1 cellular context compared by ENCODE assay signal in the genomic region with DNA sequence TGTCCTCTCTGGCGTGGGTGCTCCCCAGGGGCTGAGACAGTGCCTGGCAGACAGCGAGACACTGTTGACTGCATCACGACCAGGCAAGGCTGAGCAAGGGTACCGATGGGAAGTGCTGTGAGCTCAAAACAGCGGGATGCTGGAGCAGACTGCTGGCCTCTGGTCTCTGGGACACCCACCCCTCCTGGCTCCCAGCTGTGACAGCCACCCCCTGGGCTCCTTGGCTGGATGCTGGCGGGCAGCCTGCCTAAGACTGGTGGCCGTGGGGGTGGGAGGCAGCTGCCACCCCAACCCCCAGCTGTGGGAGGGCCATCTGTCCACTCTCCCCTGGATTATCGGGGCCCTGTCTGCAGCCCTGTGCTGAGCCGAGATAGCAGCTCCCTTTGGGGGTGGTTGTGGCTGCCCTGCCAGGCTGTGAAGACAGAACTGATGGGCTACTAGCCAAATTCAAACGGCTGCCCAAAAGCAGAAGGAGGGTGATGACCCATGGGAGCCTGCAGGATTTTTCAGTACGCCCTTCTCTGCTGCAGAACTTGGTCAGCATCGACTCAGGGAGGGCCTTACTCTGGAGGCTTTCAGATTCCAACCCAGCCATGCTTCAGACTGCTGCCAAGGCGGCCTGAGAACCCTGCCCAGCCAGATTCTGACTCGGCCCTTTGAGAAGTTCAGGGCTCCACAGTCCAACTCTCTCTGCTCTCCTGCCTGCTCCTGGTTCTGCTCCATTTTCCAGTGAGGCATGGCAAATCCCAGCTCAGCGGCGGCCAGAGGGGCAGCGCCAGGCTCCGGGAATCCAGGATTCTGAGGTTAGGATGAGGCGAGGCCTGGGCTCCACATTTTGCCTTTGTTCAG.
A peak's percentile ranks its signal among the peaks of the same experiment; 100 is the strongest.
TF ChIP-seq lines count a peak whose summit lies in the region.

No MANE protein-coding gene starts in this region.

TF ChIP-seq in K562, 482 proteins besides CTCF, POLR2A, EP300 and RAD21 (continued from another document and continues in another):
- TF ChIP-seq, protein P1, sequence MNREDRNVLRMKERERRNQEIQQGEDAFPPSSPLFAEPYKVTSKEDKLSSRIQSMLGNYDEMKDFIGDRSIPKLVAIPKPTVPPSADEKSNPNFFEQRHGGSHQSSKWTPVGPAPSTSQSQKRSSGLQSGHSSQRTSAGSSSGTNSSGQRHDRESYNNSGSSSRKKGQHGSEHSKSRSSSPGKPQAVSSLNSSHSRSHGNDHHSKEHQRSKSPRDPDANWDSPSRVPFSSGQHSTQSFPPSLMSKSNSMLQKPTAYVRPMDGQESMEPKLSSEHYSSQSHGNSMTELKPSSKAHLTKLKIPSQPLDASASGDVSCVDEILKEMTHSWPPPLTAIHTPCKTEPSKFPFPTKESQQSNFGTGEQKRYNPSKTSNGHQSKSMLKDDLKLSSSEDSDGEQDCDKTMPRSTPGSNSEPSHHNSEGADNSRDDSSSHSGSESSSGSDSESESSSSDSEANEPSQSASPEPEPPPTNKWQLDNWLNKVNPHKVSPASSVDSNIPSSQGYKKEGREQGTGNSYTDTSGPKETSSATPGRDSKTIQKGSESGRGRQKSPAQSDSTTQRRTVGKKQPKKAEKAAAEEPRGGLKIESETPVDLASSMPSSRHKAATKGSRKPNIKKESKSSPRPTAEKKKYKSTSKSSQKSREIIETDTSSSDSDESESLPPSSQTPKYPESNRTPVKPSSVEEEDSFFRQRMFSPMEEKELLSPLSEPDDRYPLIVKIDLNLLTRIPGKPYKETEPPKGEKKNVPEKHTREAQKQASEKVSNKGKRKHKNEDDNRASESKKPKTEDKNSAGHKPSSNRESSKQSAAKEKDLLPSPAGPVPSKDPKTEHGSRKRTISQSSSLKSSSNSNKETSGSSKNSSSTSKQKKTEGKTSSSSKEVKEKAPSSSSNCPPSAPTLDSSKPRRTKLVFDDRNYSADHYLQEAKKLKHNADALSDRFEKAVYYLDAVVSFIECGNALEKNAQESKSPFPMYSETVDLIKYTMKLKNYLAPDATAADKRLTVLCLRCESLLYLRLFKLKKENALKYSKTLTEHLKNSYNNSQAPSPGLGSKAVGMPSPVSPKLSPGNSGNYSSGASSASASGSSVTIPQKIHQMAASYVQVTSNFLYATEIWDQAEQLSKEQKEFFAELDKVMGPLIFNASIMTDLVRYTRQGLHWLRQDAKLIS (CRISPR knock-in tag; IDR thresholded peaks at IDR 0.05), result no peak
- TF ChIP-seq, protein P2, sequence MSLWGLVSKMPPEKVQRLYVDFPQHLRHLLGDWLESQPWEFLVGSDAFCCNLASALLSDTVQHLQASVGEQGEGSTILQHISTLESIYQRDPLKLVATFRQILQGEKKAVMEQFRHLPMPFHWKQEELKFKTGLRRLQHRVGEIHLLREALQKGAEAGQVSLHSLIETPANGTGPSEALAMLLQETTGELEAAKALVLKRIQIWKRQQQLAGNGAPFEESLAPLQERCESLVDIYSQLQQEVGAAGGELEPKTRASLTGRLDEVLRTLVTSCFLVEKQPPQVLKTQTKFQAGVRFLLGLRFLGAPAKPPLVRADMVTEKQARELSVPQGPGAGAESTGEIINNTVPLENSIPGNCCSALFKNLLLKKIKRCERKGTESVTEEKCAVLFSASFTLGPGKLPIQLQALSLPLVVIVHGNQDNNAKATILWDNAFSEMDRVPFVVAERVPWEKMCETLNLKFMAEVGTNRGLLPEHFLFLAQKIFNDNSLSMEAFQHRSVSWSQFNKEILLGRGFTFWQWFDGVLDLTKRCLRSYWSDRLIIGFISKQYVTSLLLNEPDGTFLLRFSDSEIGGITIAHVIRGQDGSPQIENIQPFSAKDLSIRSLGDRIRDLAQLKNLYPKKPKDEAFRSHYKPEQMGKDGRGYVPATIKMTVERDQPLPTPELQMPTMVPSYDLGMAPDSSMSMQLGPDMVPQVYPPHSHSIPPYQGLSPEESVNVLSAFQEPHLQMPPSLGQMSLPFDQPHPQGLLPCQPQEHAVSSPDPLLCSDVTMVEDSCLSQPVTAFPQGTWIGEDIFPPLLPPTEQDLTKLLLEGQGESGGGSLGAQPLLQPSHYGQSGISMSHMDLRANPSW (CRISPR knock-in tag; IDR thresholded peaks at IDR 0.05), result no peak
- TF ChIP-seq NONO (IDR thresholded peaks at IDR 0.05; ENCODE audit: low read depth in 2 of 2, low read length in 1 of 2) (peak in 1 of 2 experiments; percentile 24; a peak in 1 of 4 replicates), XRCC4 (IDR thresholded peaks at IDR 0.05; ENCODE audit: extremely low read depth, insufficient read depth, insufficient read length) (no peak), KAT7 (CRISPR knock-in tag; IDR thresholded peaks at IDR 0.05; ENCODE audit: borderline replicate concordance) (no peak), ZNF57 (CRISPR knock-in tag; IDR thresholded peaks at IDR 0.05) (0 out of 2 replicates have a peak, but pooled peaks have one; percentile 65), KLF13 (tag; IDR thresholded peaks at IDR 0.05; ENCODE audit: borderline replicate concordance, low read depth) (no peak), SAP30 (IDR thresholded peaks at IDR 0.05; ENCODE audit: borderline replicate concordance, insufficient read depth, low read depth, low read length, poor library complexity, severe bottlenecking) (no peak), ZNF232 (CRISPR knock-in tag; IDR thresholded peaks at IDR 0.05) (no peak), RBM15 (IDR thresholded peaks at IDR 0.05; ENCODE audit: insufficient read depth, low read length) (no peak)
- TF ChIP-seq, protein P3, sequence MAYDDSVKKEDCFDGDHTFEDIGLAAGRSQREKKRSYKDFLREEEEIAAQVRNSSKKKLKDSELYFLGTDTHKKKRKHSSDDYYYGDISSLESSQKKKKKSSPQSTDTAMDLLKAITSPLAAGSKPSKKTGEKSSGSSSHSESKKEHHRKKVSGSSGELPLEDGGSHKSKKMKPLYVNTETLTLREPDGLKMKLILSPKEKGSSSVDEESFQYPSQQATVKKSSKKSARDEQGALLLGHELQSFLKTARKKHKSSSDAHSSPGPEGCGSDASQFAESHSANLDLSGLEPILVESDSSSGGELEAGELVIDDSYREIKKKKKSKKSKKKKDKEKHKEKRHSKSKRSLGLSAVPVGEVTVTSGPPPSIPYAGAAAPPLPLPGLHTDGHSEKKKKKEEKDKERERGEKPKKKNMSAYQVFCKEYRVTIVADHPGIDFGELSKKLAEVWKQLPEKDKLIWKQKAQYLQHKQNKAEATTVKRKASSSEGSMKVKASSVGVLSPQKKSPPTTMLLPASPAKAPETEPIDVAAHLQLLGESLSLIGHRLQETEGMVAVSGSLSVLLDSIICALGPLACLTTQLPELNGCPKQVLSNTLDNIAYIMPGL (CRISPR knock-in tag; IDR thresholded peaks at IDR 0.05), result no peak
- TF ChIP-seq, protein P4, sequence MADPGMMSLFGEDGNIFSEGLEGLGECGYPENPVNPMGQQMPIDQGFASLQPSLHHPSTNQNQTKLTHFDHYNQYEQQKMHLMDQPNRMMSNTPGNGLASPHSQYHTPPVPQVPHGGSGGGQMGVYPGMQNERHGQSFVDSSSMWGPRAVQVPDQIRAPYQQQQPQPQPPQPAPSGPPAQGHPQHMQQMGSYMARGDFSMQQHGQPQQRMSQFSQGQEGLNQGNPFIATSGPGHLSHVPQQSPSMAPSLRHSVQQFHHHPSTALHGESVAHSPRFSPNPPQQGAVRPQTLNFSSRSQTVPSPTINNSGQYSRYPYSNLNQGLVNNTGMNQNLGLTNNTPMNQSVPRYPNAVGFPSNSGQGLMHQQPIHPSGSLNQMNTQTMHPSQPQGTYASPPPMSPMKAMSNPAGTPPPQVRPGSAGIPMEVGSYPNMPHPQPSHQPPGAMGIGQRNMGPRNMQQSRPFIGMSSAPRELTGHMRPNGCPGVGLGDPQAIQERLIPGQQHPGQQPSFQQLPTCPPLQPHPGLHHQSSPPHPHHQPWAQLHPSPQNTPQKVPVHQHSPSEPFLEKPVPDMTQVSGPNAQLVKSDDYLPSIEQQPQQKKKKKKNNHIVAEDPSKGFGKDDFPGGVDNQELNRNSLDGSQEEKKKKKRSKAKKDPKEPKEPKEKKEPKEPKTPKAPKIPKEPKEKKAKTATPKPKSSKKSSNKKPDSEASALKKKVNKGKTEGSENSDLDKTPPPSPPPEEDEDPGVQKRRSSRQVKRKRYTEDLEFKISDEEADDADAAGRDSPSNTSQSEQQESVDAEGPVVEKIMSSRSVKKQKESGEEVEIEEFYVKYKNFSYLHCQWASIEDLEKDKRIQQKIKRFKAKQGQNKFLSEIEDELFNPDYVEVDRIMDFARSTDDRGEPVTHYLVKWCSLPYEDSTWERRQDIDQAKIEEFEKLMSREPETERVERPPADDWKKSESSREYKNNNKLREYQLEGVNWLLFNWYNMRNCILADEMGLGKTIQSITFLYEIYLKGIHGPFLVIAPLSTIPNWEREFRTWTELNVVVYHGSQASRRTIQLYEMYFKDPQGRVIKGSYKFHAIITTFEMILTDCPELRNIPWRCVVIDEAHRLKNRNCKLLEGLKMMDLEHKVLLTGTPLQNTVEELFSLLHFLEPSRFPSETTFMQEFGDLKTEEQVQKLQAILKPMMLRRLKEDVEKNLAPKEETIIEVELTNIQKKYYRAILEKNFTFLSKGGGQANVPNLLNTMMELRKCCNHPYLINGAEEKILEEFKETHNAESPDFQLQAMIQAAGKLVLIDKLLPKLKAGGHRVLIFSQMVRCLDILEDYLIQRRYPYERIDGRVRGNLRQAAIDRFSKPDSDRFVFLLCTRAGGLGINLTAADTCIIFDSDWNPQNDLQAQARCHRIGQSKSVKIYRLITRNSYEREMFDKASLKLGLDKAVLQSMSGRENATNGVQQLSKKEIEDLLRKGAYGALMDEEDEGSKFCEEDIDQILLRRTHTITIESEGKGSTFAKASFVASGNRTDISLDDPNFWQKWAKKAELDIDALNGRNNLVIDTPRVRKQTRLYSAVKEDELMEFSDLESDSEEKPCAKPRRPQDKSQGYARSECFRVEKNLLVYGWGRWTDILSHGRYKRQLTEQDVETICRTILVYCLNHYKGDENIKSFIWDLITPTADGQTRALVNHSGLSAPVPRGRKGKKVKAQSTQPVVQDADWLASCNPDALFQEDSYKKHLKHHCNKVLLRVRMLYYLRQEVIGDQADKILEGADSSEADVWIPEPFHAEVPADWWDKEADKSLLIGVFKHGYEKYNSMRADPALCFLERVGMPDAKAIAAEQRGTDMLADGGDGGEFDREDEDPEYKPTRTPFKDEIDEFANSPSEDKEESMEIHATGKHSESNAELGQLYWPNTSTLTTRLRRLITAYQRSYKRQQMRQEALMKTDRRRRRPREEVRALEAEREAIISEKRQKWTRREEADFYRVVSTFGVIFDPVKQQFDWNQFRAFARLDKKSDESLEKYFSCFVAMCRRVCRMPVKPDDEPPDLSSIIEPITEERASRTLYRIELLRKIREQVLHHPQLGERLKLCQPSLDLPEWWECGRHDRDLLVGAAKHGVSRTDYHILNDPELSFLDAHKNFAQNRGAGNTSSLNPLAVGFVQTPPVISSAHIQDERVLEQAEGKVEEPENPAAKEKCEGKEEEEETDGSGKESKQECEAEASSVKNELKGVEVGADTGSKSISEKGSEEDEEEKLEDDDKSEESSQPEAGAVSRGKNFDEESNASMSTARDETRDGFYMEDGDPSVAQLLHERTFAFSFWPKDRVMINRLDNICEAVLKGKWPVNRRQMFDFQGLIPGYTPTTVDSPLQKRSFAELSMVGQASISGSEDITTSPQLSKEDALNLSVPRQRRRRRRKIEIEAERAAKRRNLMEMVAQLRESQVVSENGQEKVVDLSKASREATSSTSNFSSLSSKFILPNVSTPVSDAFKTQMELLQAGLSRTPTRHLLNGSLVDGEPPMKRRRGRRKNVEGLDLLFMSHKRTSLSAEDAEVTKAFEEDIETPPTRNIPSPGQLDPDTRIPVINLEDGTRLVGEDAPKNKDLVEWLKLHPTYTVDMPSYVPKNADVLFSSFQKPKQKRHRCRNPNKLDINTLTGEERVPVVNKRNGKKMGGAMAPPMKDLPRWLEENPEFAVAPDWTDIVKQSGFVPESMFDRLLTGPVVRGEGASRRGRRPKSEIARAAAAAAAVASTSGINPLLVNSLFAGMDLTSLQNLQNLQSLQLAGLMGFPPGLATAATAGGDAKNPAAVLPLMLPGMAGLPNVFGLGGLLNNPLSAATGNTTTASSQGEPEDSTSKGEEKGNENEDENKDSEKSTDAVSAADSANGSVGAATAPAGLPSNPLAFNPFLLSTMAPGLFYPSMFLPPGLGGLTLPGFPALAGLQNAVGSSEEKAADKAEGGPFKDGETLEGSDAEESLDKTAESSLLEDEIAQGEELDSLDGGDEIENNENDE (IDR thresholded peaks at IDR 0.05; ENCODE audit: low read depth, low read length), result no peak
- TF ChIP-seq, protein P5, sequence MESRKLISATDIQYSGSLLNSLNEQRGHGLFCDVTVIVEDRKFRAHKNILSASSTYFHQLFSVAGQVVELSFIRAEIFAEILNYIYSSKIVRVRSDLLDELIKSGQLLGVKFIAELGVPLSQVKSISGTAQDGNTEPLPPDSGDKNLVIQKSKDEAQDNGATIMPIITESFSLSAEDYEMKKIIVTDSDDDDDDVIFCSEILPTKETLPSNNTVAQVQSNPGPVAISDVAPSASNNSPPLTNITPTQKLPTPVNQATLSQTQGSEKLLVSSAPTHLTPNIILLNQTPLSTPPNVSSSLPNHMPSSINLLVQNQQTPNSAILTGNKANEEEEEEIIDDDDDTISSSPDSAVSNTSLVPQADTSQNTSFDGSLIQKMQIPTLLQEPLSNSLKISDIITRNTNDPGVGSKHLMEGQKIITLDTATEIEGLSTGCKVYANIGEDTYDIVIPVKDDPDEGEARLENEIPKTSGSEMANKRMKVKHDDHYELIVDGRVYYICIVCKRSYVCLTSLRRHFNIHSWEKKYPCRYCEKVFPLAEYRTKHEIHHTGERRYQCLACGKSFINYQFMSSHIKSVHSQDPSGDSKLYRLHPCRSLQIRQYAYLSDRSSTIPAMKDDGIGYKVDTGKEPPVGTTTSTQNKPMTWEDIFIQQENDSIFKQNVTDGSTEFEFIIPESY (CRISPR knock-in tag; IDR thresholded peaks at IDR 0.05), result no peak
- TF ChIP-seq, protein P6, sequence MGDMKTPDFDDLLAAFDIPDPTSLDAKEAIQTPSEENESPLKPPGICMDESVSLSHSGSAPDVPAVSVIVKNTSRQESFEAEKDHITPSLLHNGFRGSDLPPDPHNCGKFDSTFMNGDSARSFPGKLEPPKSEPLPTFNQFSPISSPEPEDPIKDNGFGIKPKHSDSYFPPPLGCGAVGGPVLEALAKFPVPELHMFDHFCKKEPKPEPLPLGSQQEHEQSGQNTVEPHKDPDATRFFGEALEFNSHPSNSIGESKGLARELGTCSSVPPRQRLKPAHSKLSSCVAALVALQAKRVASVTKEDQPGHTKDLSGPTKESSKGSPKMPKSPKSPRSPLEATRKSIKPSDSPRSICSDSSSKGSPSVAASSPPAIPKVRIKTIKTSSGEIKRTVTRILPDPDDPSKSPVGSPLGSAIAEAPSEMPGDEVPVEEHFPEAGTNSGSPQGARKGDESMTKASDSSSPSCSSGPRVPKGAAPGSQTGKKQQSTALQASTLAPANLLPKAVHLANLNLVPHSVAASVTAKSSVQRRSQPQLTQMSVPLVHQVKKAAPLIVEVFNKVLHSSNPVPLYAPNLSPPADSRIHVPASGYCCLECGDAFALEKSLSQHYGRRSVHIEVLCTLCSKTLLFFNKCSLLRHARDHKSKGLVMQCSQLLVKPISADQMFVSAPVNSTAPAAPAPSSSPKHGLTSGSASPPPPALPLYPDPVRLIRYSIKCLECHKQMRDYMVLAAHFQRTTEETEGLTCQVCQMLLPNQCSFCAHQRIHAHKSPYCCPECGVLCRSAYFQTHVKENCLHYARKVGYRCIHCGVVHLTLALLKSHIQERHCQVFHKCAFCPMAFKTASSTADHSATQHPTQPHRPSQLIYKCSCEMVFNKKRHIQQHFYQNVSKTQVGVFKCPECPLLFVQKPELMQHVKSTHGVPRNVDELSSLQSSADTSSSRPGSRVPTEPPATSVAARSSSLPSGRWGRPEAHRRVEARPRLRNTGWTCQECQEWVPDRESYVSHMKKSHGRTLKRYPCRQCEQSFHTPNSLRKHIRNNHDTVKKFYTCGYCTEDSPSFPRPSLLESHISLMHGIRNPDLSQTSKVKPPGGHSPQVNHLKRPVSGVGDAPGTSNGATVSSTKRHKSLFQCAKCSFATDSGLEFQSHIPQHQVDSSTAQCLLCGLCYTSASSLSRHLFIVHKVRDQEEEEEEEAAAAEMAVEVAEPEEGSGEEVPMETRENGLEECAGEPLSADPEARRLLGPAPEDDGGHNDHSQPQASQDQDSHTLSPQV (IDR thresholded peaks at IDR 0.05), result peak; percentile 89
